8 cellular contexts compared by ENCODE assay signal in genomic region chr1:203273206-203273868, GRCh38. TPM values are rescaled to one million over a fixed set of nuclear protein-coding genes. Genes with fewer than 3 reads are reported as not detected.
DNase-seq lines count a peak whose midpoint lies in the region; TF ChIP-seq lines count a peak whose summit lies in the region.

No MANE protein-coding gene starts in this region.

- TF ChIP-seq CTCF in GM06990 (IDR thresholded peaks at IDR 0.05; ENCODE audit: insufficient read depth, low read length, poor library complexity, severe bottlenecking) (peak; percentile 91), HFFc6 (IDR thresholded peaks at IDR 0.05) (peak; percentile 100), NB4 (IDR thresholded peaks at IDR 0.05; ENCODE audit: low read depth, low read length) (peak; percentile 82), transverse colon (IDR thresholded peaks at IDR 0.05) (peak; percentile 97 to 100 (median 99))

- no peak overlapping the region for H2BK12ac ChIP-seq in trophoblast cell (ENCODE audit: low read length)

- H3K27me3 Mint-ChIP-seq in HFFc6 (ENCODE audit: insufficient read depth): peaks cover 13% of the 10 kb centered on the region; the same call in 1 of the 2 replicates
- no peaks in the 10 kb centered on the region for H3K27me3 Mint-ChIP-seq in activated naive CD8-positive, alpha-beta T cell treated with anti-CD3 and anti-CD28 coated beads for 36 hours

- H3K23ac ChIP-seq in trophoblast cell (ENCODE audit: low read length): no peak overlapping the region

- H3K4me1 Mint-ChIP-seq in HFFc6 (ENCODE audit: low read depth): peaks cover 12% of the 10 kb centered on the region
- H3K4me1 Mint-ChIP-seq in activated naive CD8-positive, alpha-beta T cell treated with anti-CD3 and anti-CD28 coated beads for 36 hours: peaks cover 53% of the 10 kb centered on the region

- no peaks in the 10 kb centered on the region for H3K36me3 Mint-ChIP-seq in HFFc6 (ENCODE audit: low read depth)
- H3K36me3 Mint-ChIP-seq in activated naive CD8-positive, alpha-beta T cell treated with anti-CD3 and anti-CD28 coated beads for 36 hours: no peaks in the 10 kb centered on the region

- H3K79me1 ChIP-seq in trophoblast cell (ENCODE audit: low read length): peaks cover 6% of the 10 kb centered on the region

- H3K27ac ChIP-seq in trophoblast cell (ENCODE audit: low read depth, low read length) (no peak overlapping the region), transverse colon (peak overlapping the region; percentile 83 to 89 (median 87))

- peak overlapping the region; percentile 33 for H3K14ac ChIP-seq in trophoblast cell (ENCODE audit: low read length)

- peak overlapping the region; percentile 60 for H3K4me3 ChIP-seq in GM06990 (replicated peaks; ENCODE audit: low read depth, low read length)
- no peak overlapping the region for H3K4me3 ChIP-seq in NB4 (ENCODE audit: low read depth, low read length)
- no peak overlapping the region for H3K4me3 ChIP-seq in trophoblast cell (ENCODE audit: low read depth, low read length)
- H3K4me3 ChIP-seq in transverse colon: peak overlapping the region in 2 of 4 donors; percentile 25 to 30

- H3K27me3 ChIP-seq in GM06990 (replicated peaks; ENCODE audit: control insufficient read depth, insufficient read depth, low read length) (no peaks in the 10 kb centered on the region), trophoblast cell (ENCODE audit: insufficient read depth, low read length) (no peaks in the 10 kb centered on the region), transverse colon (no peaks in the 10 kb centered on the region)

- H2AFZ ChIP-seq in trophoblast cell (ENCODE audit: insufficient read depth, low read length, poor library complexity): peak overlapping the region; percentile 38

- H3K36me3 ChIP-seq in GM06990 (ENCODE audit: control insufficient read depth, insufficient read depth, low read length) (peaks cover 2% of the 10 kb centered on the region), trophoblast cell (ENCODE audit: control insufficient read depth in 1 of 2, insufficient read depth in 2 of 2, low read length in 2 of 2) (no peaks in the 10 kb centered on the region), transverse colon (no peaks in the 10 kb centered on the region)

- H3K79me2 ChIP-seq in trophoblast cell (ENCODE audit: control insufficient read depth, insufficient read depth, low read length, poor library complexity): no peaks in the 10 kb centered on the region

- no peak for TF ChIP-seq POLR2A in NB4 (IDR thresholded peaks at IDR 0.05; ENCODE audit: extremely low read depth, insufficient read length)
- no peak for TF ChIP-seq POLR2A in transverse colon (IDR thresholded peaks at IDR 0.05)

- WGBS in trophoblast cell (ENCODE audit: extremely low coverage, insufficient coverage, insufficient read length): no CpG with 5 or more reads among the region's 32 CpGs
- WGBS in transverse colon (ENCODE audit: low coverage in 1 of 2), 2 donors: 21 to 60% methylated on average over 2 to 25 of the region's 32 CpGs

- intact Hi-C loops in cardiac septum (cut with DNase I): loop anchor here (1.0 to 2.0 kb wide), 6 partner anchors 17 to 213 kb away; no protein-coding TSS in a partner anchor
- intact Hi-C loops in transverse colon (cut with DNase I; ENCODE audit: low total_unique reads): loop anchor here (2.0 to 5.0 kb wide), 2 partner anchors 65 to 1561 kb away; no protein-coding TSS in a partner anchor

- no peak overlapping the region for H3K27ac Mint-ChIP-seq in HFFc6
- peak overlapping the region; percentile 84 for H3K27ac Mint-ChIP-seq in activated naive CD8-positive, alpha-beta T cell treated with anti-CD3 and anti-CD28 coated beads for 36 hours

- peak overlapping the region; percentile 32 for H4K8ac ChIP-seq in trophoblast cell (ENCODE audit: low read depth, low read length)

- DNase-seq in GM06990 (ENCODE audit: extremely low read depth, insufficient read length) (peak; percentile 88), HFFc6 (peak; percentile 77), NB4 (ENCODE audit: low read depth) (peak; percentile 78), SKM-1 (lab: John Stamatoyannopoulos, UW; ENCODE audit: unreplicated experiment) (peak; percentile 72), cardiac septum (ENCODE audit: low spot score) (peak; percentile 95), trophoblast cell (peak; percentile 79 to 95), transverse colon (peak; percentile 92)
- peak; percentile 90 for DNase-seq in activated naive CD8-positive, alpha-beta T cell treated with anti-CD3 and anti-CD28 coated beads for 36 hours

- no peak overlapping the region for H2AK5ac ChIP-seq in trophoblast cell (ENCODE audit: low read length)

- H3K4me3 Mint-ChIP-seq in HFFc6: peak overlapping the region; percentile 68
- H3K4me3 Mint-ChIP-seq in activated naive CD8-positive, alpha-beta T cell treated with anti-CD3 and anti-CD28 coated beads for 36 hours: peak overlapping the region; percentile 79

- H3K4me2 ChIP-seq in trophoblast cell (ENCODE audit: low read length): peak overlapping the region; percentile 82

- H2BK5ac ChIP-seq in trophoblast cell (ENCODE audit: low read depth, low read length, poor library complexity): no peak overlapping the region

- in situ Hi-C loops in transverse colon (cut with MboI; ENCODE audit: low pct_ligation_motif_present in 1 of 4, low pct_unique_long_range_greater_than_20kb in 1 of 4, low sequenced_read_pairs in 3 of 4): loop anchor here (5.0 to 25.0 kb wide), 4 partner anchors 59 to 211 kb away; no protein-coding TSS in a partner anchor

- no peak overlapping the region for H3K9ac ChIP-seq in trophoblast cell (ENCODE audit: low read length)

- no peak overlapping the region for H3K4ac ChIP-seq in trophoblast cell (ENCODE audit: low read depth, low read length)

- no peaks in the 10 kb centered on the region for H3K9me3 Mint-ChIP-seq in HFFc6
- no peaks in the 10 kb centered on the region for H3K9me3 Mint-ChIP-seq in activated naive CD8-positive, alpha-beta T cell treated with anti-CD3 and anti-CD28 coated beads for 36 hours

- peak overlapping the region; percentile 2 for H4K91ac ChIP-seq in trophoblast cell (ENCODE audit: low read depth, low read length)

- no peak overlapping the region for H2BK120ac ChIP-seq in trophoblast cell (ENCODE audit: insufficient read depth, low read length, poor library complexity)

- no peak for TF ChIP-seq EP300 in transverse colon (IDR thresholded peaks at IDR 0.05; ENCODE audit: low read depth)

- H3K4me1 ChIP-seq in trophoblast cell (ENCODE audit: control insufficient read depth in 1 of 2, insufficient read depth in 2 of 2, low read length in 2 of 2): peaks cover 7 to 11% of the 10 kb centered on the region in 2 experiments
- H3K4me1 ChIP-seq in transverse colon: peaks cover 33 to 73% (median 49%) of the 10 kb centered on the region in 4 donors

- H4K12ac ChIP-seq in trophoblast cell (ENCODE audit: low read depth, low read length): peak overlapping the region; percentile 20

- no peak overlapping the region for H3K18ac ChIP-seq in trophoblast cell (ENCODE audit: low read length)

- peaks cover 2% of the 10 kb centered on the region for H3K9me3 ChIP-seq in trophoblast cell (ENCODE audit: insufficient read depth, low read depth, low read length)
- H3K9me3 ChIP-seq in transverse colon: no peaks in the 10 kb centered on the region

RNA-seq across cellular contexts. Expression of gene BTG2, which starts 32.0 kb away (rescaled TPM):
- 10 to 100 TPM; 12.7 to 18.5 (median 13.7) TPM for total RNA-seq in HFFc6 (2021; fragmentation: NEBNext Ultra II Directional; extraction: Animal tissue kit (Norgen Biotek cat#: 25700))
- 10 to 100 TPM; 74.7 to 81.2 TPM for total RNA-seq in activated naive CD8-positive, alpha-beta T cell treated with anti-CD3 and anti-CD28 coated beads for 36 hours
- total RNA-seq in cardiac septum: 54.2 TPM
- polyA plus RNA-seq in trophoblast cell (2013): 28.9 and 30.4 TPM in 2 replicates
- 100 to 1,000 TPM in 3 of 4 donors, 10 to 100 TPM in 1; 98.9 to 144 (median 142) TPM for total RNA-seq in transverse colon

RNA-seq across cellular contexts. Expression of gene CHIT1, which starts 43.9 kb away (rescaled TPM):
- not detected for total RNA-seq in HFFc6 (2021; fragmentation: NEBNext Ultra II Directional; extraction: Animal tissue kit (Norgen Biotek cat#: 25700))
- under 1 TPM; 0.21 to 0.56 TPM for total RNA-seq in activated naive CD8-positive, alpha-beta T cell treated with anti-CD3 and anti-CD28 coated beads for 36 hours
- not detected for total RNA-seq in cardiac septum
- polyA plus RNA-seq in trophoblast cell (2013): not detected in 2 replicates
- total RNA-seq in transverse colon: under 1 TPM in 1 of 4 donors, not detected in 3; 0.79 TPM
